In the genomic region with DNA sequence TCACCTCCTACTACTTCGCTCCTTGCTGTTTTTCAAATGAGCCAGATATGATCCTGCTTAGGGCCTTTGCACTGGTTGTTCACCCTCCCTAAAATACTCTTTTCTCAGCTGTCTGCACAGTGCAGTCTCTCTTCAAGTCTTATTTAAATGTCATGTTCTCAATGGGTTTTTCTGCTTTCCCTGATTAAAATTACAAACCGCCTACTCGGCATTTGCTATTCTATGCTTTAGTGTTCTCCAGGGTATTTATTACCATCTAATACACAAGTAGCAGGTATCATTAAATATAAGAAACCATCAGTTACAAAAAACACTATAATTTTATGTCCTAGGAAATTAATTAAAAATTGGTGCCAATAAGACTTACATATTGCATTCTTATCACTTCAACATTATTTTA, we compare ENCODE assay signal across 35 cellular contexts.
"Had no signal": no experiment of that assay in that cellular context is flagged by ENCODE, and none has a peak within 500 bp of the region (broad histone marks: within the 10 kb centered on the region; RNA-seq: fewer than 3 reads in every experiment).

No MANE protein-coding gene starts in this region.

- H3K36me3 ChIP-seq: MG63 had no signal

- DNase-seq: MG63, MM.1S, MV-4-11, NCI-H1048, NCI-H1092, NCI-H1092 treated with DMSO at 0.1 percent for 48 hours, NCI-H1105, NCI-H1105 treated with DMSO at 0.1 percent for 48 hours, NCI-H1417, NCI-H1417 treated with DMSO at 0.1 percent for 48 hours, NCI-H1436, NCI-H1436 treated with DMSO at 0.1 percent for 48 hours, NCI-H146, NCI-H1694, NCI-H1694 treated with DMSO at 0.1 percent for 48 hours, NCI-H187, NCI-H187 treated with DMSO at 0.1 percent for 48 hours, NCI-H1930, NCI-H2029, NCI-H2029 treated with DMSO at 0.1 percent for 48 hours, NCI-H2081, NCI-H2081 treated with DMSO at 0.1 percent for 48 hours, NCI-H2107, NCI-H2171, NCI-H2171 treated with DMSO at 0.1 percent for 48 hours, NCI-H2227 treated with DMSO at 0.1 percent for 48 hours, NCI-H226, NCI-H345, NCI-H446, NCI-H446 treated with DMSO at 0.1 percent for 48 hours, NCI-H510A, NCI-H510A treated with DMSO at 0.1 percent for 48 hours, NCI-H524, NCI-H524 treated with DMSO at 0.1 percent for 48 hours, NCI-H526 had no signal

- H3K4me3 ChIP-seq: MG63 had no signal
